Comparison of ENCODE assay signal across 16 cellular contexts in genomic region chr9:94675008-94675841, GRCh38. TPM values are rescaled to one million over a fixed set of nuclear protein-coding genes. Genes with fewer than 3 reads are reported as not detected.
DNase-seq lines count a peak whose midpoint lies in the region; ATAC-seq and TF ChIP-seq lines count a peak whose summit lies in the region.
"Had no signal": no experiment of that assay in that cellular context is flagged by ENCODE, and none has a peak within 500 bp of the region (broad histone marks: within the 10 kb centered on the region; RNA-seq: fewer than 3 reads in every experiment).

No MANE protein-coding gene starts in this region.

- TF ChIP-seq POLR2A in gastrocnemius medialis (IDR thresholded peaks at IDR 0.05), result no peak

- no peaks in the 10 kb centered on the region for H3K9me3 ChIP-seq in gastrocnemius medialis
- H3K9me3 ChIP-seq: neutrophil had no signal

- TF ChIP-seq CTCF in fibroblast of pulmonary artery (IDR thresholded peaks at IDR 0.05; ENCODE audit: low read length, missing control alignments), result no peak
- TF ChIP-seq CTCF in gastrocnemius medialis (IDR thresholded peaks at IDR 0.05 in 4 of 5, conservative IDR thresholded peaks at IDR 0.05 in 1 of 5), result no peak

- H3K4me3 ChIP-seq in fibroblast of pulmonary artery (replicated peaks; ENCODE audit: low read depth, low read length) (no peak overlapping the region), gastrocnemius medialis (no peak overlapping the region)

- peak; percentile 35 for DNase-seq in Caki2 (ENCODE audit: low read depth)
- DNase-seq in amniotic epithelial cell (ENCODE audit: low read depth), result peak; percentile 21
- DNase-seq in fibroblast of pulmonary artery (ENCODE audit: low read depth), result peak; percentile 37
- no peak for DNase-seq in gastrocnemius medialis
- DNase-seq in left lobe of liver (ENCODE audit: low spot score), result no peak
- no peak for DNase-seq in NCI-H1417 (lab: John Stamatoyannopoulos, UW)
- no peak for DNase-seq in Ammon's horn (ENCODE audit: low spot score)
- DNase-seq in iPS-NIHi11 (ENCODE audit: low spot score), result no peak
- DNase-seq: activated B cell treated with CpG ODN at 0.5 μM for 24 hours; activated T-cell treated with anti-CD3 and anti-CD28 coated beads, Interleukin-2, amount 50 U/mL, for 24 hours; CD8-positive, alpha-beta memory T cell; NCI-H2029 treated with DMSO at 0.1 percent for 48 hours; stimulated activated CD4-positive, alpha-beta T cell treated with anti-CD3 and anti-CD28 coated beads, Interleukin-4, amount 100 ng/mL, for 24 hours; stimulated activated naive CD4-positive, alpha-beta T cell had no signal

- peak; percentile 30 to 55 for ATAC-seq in gastrocnemius medialis
- ATAC-seq in left lobe of liver, result no peak

- no peaks in the 10 kb centered on the region for H3K36me3 ChIP-seq in gastrocnemius medialis
- H3K36me3 ChIP-seq: neutrophil had no signal

- H3K27ac ChIP-seq in gastrocnemius medialis, result peak overlapping the region in 3 of 4 donors; percentile 14 to 24 (median 24)
- H3K27ac ChIP-seq: KMS-11, neutrophil had no signal

- in situ Hi-C loops in Caki2 (cut with HindIII; ENCODE audit: low pct_unique_long_range_greater_than_20kb, low sequenced_read_pairs), result no loop called here
- in situ Hi-C loops in gastrocnemius medialis (cut with MboI; ENCODE audit: low sequenced_read_pairs in 4 of 4), result loop anchor here in 1 of 4 donors (25.0 kb wide), 1 partner anchor 1537 kb away; no protein-coding TSS in a partner anchor

- intact Hi-C loops in gastrocnemius medialis (cut with DNase I; ENCODE audit: low total_unique reads), result no loop called here

- peaks cover 8 to 13% of the 10 kb centered on the region in 2 donors for H3K4me1 ChIP-seq in gastrocnemius medialis

- no peaks in the 10 kb centered on the region for H3K27me3 ChIP-seq in gastrocnemius medialis

RNA-seq across cellular contexts. Expression of gene FBP1, which starts 35.9 kb away (rescaled TPM):
- not detected in 2 replicates for total RNA-seq in Caki2 (2014; rRNA removed; shearing (Covaris generic); ENCODE audit: low replicate concordance)
- total RNA-seq in gastrocnemius medialis (1 to 10 TPM in 2 of 4 donors, under 1 TPM in 1, not detected in 1; 0.46 to 3.5 (median 1.7) TPM), left lobe of liver (476 TPM)

RNA-seq across cellular contexts. Expression of gene AOPEP, which starts 51.3 kb away (rescaled TPM):
- total RNA-seq in Caki2 (2014; rRNA removed; shearing (Covaris generic); ENCODE audit: low replicate concordance), result 33.1 and 55.5 TPM in 2 replicates
- 100 to 1,000 TPM in 2 of 4 donors, 10 to 100 TPM in 2; 56.5 to 160 (median 103) TPM for total RNA-seq in gastrocnemius medialis
- total RNA-seq in left lobe of liver, result 75.5 TPM

Comparison
In these comparisons a context has a peak if more than half of its experiments do, and no peak if none do; other contexts are left out.
1. DNase-seq: peak in Caki2 (single experiment), amniotic epithelial cell (single experiment) and fibroblast of pulmonary artery (single experiment); none in gastrocnemius medialis (0 of 2), left lobe of liver (single experiment), NCI-H1417 (0 of 3), Ammon's horn (single experiment) and iPS-NIHi11 (single experiment).
2. RNA of gene FBP1, which starts 35.9 kb away (total RNA-seq): 476 TPM in left lobe of liver (single experiment); 0.46 to 3.5 TPM in gastrocnemius medialis and not detected in Caki2; every median in the first group is over 100 times any median in the second.